ENCODE assay signal across 17 cellular contexts in genomic region chr12:123489580-123489979, GRCh38. TPM values are rescaled to one million over a fixed set of nuclear protein-coding genes. Genes with fewer than 3 reads are reported as not detected.
DNase-seq lines count a peak whose midpoint lies in the region; ATAC-seq and TF ChIP-seq lines count a peak whose summit lies in the region.
"Had no signal": no experiment of that assay in that cellular context is flagged by ENCODE, and none has a peak within 500 bp of the region (broad histone marks: within the 10 kb centered on the region; RNA-seq: fewer than 3 reads in every experiment).

No MANE protein-coding gene starts in this region.

- WGBS in SK-N-SH (ENCODE audit: low lambda C conversion rate), result 92% methylated on average over 6 of the region's 6 CpGs
- 83 to 98% methylated on average over 5 to 6 of the region's 6 CpGs for WGBS in upper lobe of left lung, 2 donors

- no peak overlapping the region for H3K9ac ChIP-seq in SK-N-SH

- TF ChIP-seq POLR2A in upper lobe of left lung (IDR thresholded peaks at IDR 0.05), result no peak

- H2AFZ ChIP-seq in SK-N-SH (ENCODE audit: low read depth) (no peak overlapping the region), osteoblast (ENCODE audit: low read length) (no peak overlapping the region)

- CTCF ChIA-PET in SK-N-SH (lab: Yijun Ruan, JAX), result no interaction called here
- CTCF ChIA-PET in HEK293 (lab: Yijun Ruan, JAX), result interaction anchor here (0.8 kb wide), 1 partner anchor 63 kb away, joined by 3 read pairs; no protein-coding TSS in a partner anchor

- DNase-seq in SK-N-SH, result no peak
- DNase-seq in osteoblast (ENCODE audit: insufficient read length, low spot score, missing footprints), result peak; percentile 68
- DNase-seq in upper lobe of left lung, result no peak
- DNase-seq: AML-193; Calu3; CD4-positive, alpha-beta memory T cell; DMS79 treated with DMSO at 0.1 percent for 48 hours; GF-D8; H9 had no signal

- TF ChIP-seq CTCF in SK-N-SH (IDR thresholded peaks at IDR 0.05) (no peak), HEK293 (tag by site-specific recombination; IDR thresholded peaks at IDR 0.05) (no peak), osteoblast (IDR thresholded peaks at IDR 0.05; ENCODE audit: extremely low read depth, low read depth, low read length) (no peak), upper lobe of left lung (IDR thresholded peaks at IDR 0.05) (no peak)

- H3K4me2 ChIP-seq in SK-N-SH (no peak overlapping the region), osteoblast (ENCODE audit: insufficient read depth, low read length) (no peak overlapping the region)
- H3K4me2 ChIP-seq: A549 had no signal

- H3K9me3 ChIP-seq in SK-N-SH (no peaks in the 10 kb centered on the region), HEK293 (ENCODE audit: control insufficient read depth, insufficient read depth, low read depth, low read length) (no peaks in the 10 kb centered on the region), osteoblast (ENCODE audit: low read depth, low read length) (no peaks in the 10 kb centered on the region), upper lobe of left lung (no peaks in the 10 kb centered on the region)
- H3K9me3 ChIP-seq: A549 had no signal

- H3K4me1 ChIP-seq in SK-N-SH (ENCODE audit: control insufficient read depth in 1 of 2, insufficient read depth in 2 of 2, low read depth in 1 of 2, low read length in 1 of 2), result no peaks in the 10 kb centered on the region
- no peaks in the 10 kb centered on the region for H3K4me1 ChIP-seq in HEK293 (ENCODE audit: control insufficient read depth, insufficient read depth, low read length)
- no peaks in the 10 kb centered on the region for H3K4me1 ChIP-seq in osteoblast (ENCODE audit: insufficient read depth, low read length)
- no peaks in the 10 kb centered on the region for H3K4me1 ChIP-seq in upper lobe of left lung
- H3K4me1 ChIP-seq: A549 had no signal

- POLR2A ChIA-PET in SK-N-SH (lab: Yijun Ruan, JAX), result no interaction called here
- POLR2A ChIA-PET in HEK293 (lab: Yijun Ruan, JAX), result interaction anchor here (0.6 kb wide), 2 partner anchors 278 to 1376 kb away, joined by 4 to 5 read pairs; no protein-coding TSS in a partner anchor

- no peaks in the 10 kb centered on the region for H3F3A ChIP-seq in SK-N-SH (replicated peaks; ENCODE audit: insufficient read depth)

- H3K27ac ChIP-seq in SK-N-SH (ENCODE audit: low read depth in 2 of 2, low read length in 1 of 2), result no peak overlapping the region
- no peak overlapping the region for H3K27ac ChIP-seq in HEK293 (ENCODE audit: extremely low read depth, low read depth, low read length)
- H3K27ac ChIP-seq in osteoblast (ENCODE audit: low read depth, low read length), result no peak overlapping the region
- H3K27ac ChIP-seq in upper lobe of left lung, result peak overlapping the region in 3 of 4 donors; percentile 7 to 48 (median 40)
- H3K27ac ChIP-seq: 22Rv1, A549, HL-60 had no signal

- ATAC-seq in SK-N-SH treated with all-trans-retinoic acid at 6 μM for 48 hours (no peak), upper lobe of left lung (ENCODE audit: low FRiP score in 2 of 2) (no peak), GM19452 (IDR thresholded peaks at IDR 0.05; ENCODE audit: unreplicated experiment) (no peak), HG03439 (IDR thresholded peaks at IDR 0.05; ENCODE audit: unreplicated experiment) (no peak)
- ATAC-seq: A549 had no signal

- H3K36me3 ChIP-seq in SK-N-SH (replicated peaks in 1 of 2; ENCODE audit: control insufficient read depth in 1 of 2, insufficient read depth in 2 of 2, low read length in 1 of 2) (peaks cover 0 to 4% of the 10 kb centered on the region in 2 experiments), HEK293 (ENCODE audit: control insufficient read depth in 2 of 2, insufficient read depth in 1 of 2, low read length in 2 of 2) (peaks cover 2 to 12% of the 10 kb centered on the region in 2 experiments; a peak in 2 of 3 replicates), osteoblast (ENCODE audit: insufficient read depth, low read length) (peaks cover 9% of the 10 kb centered on the region), upper lobe of left lung (peaks cover 0 to 3% (median 0%) of the 10 kb centered on the region in 4 donors)

- no peak for TF ChIP-seq RAD21 in SK-N-SH (IDR thresholded peaks at IDR 0.05; ENCODE audit: low read length)

- H3K4me3 ChIP-seq in SK-N-SH (ENCODE audit: low read depth in 2 of 2, low read length in 1 of 2) (no peak overlapping the region), HEK293 (ENCODE audit: low read depth, low read length) (no peak overlapping the region), osteoblast (ENCODE audit: insufficient read depth, low read length) (no peak overlapping the region), upper lobe of left lung (no peak overlapping the region)
- H3K4me3 ChIP-seq: A549 had no signal

- no peak for TF ChIP-seq EP300 in SK-N-SH (IDR thresholded peaks at IDR 0.05; ENCODE audit: borderline replicate concordance in 1 of 2, low read depth in 1 of 2, low read length in 1 of 2)
- no peak for TF ChIP-seq EP300 in upper lobe of left lung (IDR thresholded peaks at IDR 0.05)

- H4K20me1 ChIP-seq in SK-N-SH (ENCODE audit: insufficient read depth), result no peaks in the 10 kb centered on the region
- no peaks in the 10 kb centered on the region for H4K20me1 ChIP-seq in osteoblast (ENCODE audit: insufficient read depth, low read length)

- H3K79me2 ChIP-seq in SK-N-SH (ENCODE audit: insufficient read depth), result no peaks in the 10 kb centered on the region
- H3K79me2 ChIP-seq in osteoblast (ENCODE audit: insufficient read depth, low read length), result no peaks in the 10 kb centered on the region

- H3K9me2 ChIP-seq in SK-N-SH, result no peaks in the 10 kb centered on the region

- H3K27me3 ChIP-seq in SK-N-SH (ENCODE audit: insufficient read depth), result no peaks in the 10 kb centered on the region
- no peaks in the 10 kb centered on the region for H3K27me3 ChIP-seq in osteoblast (ENCODE audit: insufficient read depth, low read length)
- no peaks in the 10 kb centered on the region for H3K27me3 ChIP-seq in upper lobe of left lung

TF ChIP-seq in SK-N-SH treated with all-trans-retinoic acid at 6 μM for 48 hours, 23 proteins besides CTCF, POLR2A, EP300 and RAD21 (continues in another document):
- no peak for TF ChIP-seq POU6F1 (CRISPR knock-in tag; IDR thresholded peaks at IDR 0.05; ENCODE audit: borderline replicate concordance, low read depth)
- TF ChIP-seq ZFP3 (CRISPR knock-in tag; IDR thresholded peaks at IDR 0.05), result peak; percentile 94

TF ChIP-seq in SK-N-SH, 30 proteins besides CTCF, POLR2A, EP300 and RAD21 (continues in another document):
- TF ChIP-seq GABPA (IDR thresholded peaks at IDR 0.05; ENCODE audit: low read depth) (no peak), PBX3 (IDR thresholded peaks at IDR 0.05) (no peak), RXRA (IDR thresholded peaks at IDR 0.05; ENCODE audit: borderline replicate concordance, low read depth) (no peak), MXI1 (IDR thresholded peaks at IDR 0.05; ENCODE audit: low read depth, low read length) (no peak), FOXJ3 (CRISPR knock-in tag; IDR thresholded peaks at IDR 0.05) (no peak), GATA2 (CRISPR knock-in tag; IDR thresholded peaks at IDR 0.05) (no peak)

TF ChIP-seq in HEK293, 187 proteins besides CTCF, POLR2A, EP300 and RAD21:
- peak; percentile 87 for TF ChIP-seq ZFP3 (tag by site-specific recombination; IDR thresholded peaks at IDR 0.05; ENCODE audit: low read depth)
- no peak for TF ChIP-seq ZNF596 (tag by site-specific recombination; IDR thresholded peaks at IDR 0.05)
- no peak for TF ChIP-seq ZNF138 (tag by site-specific recombination; IDR thresholded peaks at IDR 0.05; ENCODE audit: borderline replicate concordance)
TF ChIP-seq in HEK293: peak in this region for 1.

RNA-seq across cellular contexts. Expression of gene SNRNP35, which starts 31.6 kb away (rescaled TPM):
- 13.1 and 16.0 TPM in 2 replicates for polyA plus RNA-seq in SK-N-SH (2012; rRNA removed)
- polyA plus RNA-seq in SK-N-SH (2012; cell fraction: cytosol; rRNA removed), result 16.0 and 18.5 TPM in 2 replicates
- polyA plus RNA-seq in SK-N-SH (2012; cell fraction: nucleus; rRNA removed), result 18.4 and 24.3 TPM in 2 replicates
- total RNA-seq in osteoblast, result 10.3 and 15.6 TPM in 2 replicates
- total RNA-seq in upper lobe of left lung, result 10 to 100 TPM; 16.7 to 50.3 (median 26.6) TPM

RNA-seq across cellular contexts. Expression of gene RILPL1, which starts 43.9 kb away (rescaled TPM):
- 26.8 and 32.6 TPM in 2 replicates for polyA plus RNA-seq in SK-N-SH (2012; rRNA removed)
- 21.6 and 25.8 TPM in 2 replicates for polyA plus RNA-seq in SK-N-SH (2012; cell fraction: cytosol; rRNA removed)
- 51.9 and 53.9 TPM in 2 replicates for polyA plus RNA-seq in SK-N-SH (2012; cell fraction: nucleus; rRNA removed)
- total RNA-seq in osteoblast (14.7 and 16.3 TPM in 2 replicates), upper lobe of left lung (10 to 100 TPM; 10.3 to 60.8 (median 18.6) TPM)
- polyA plus RNA-seq: CD14-positive monocyte had no signal

RNA-seq across cellular contexts. Expression of gene RILPL2, which starts 53.1 kb away (rescaled TPM):
- polyA plus RNA-seq in SK-N-SH (2012; rRNA removed), result 5.0 and 5.2 TPM in 2 replicates
- polyA plus RNA-seq in SK-N-SH (2012; cell fraction: cytosol; rRNA removed), result 4.9 and 5.0 TPM in 2 replicates
- polyA plus RNA-seq in SK-N-SH (2012; cell fraction: nucleus; rRNA removed), result 1.9 and 2.1 TPM in 2 replicates
- 5.1 and 5.3 TPM in 2 replicates for total RNA-seq in osteoblast
- total RNA-seq in upper lobe of left lung, result 10 to 100 TPM; 12.5 to 29.9 (median 14.6) TPM

Comparison
In these comparisons a context has a peak if more than half of its experiments do, and no peak if none do; other contexts are left out.
1. H3K27ac ChIP-seq: peak in upper lobe of left lung (3 of 4); none in SK-N-SH (0 of 2), HEK293 (single experiment) and osteoblast (single experiment).